ENCODE assay signal across 9 cellular contexts in genomic region chr2:186544255-186544675, GRCh38. TPM values are rescaled to one million over a fixed set of nuclear protein-coding genes. Genes with fewer than 3 reads are reported as not detected.
A peak's percentile ranks its signal among the peaks of the same experiment; 100 is the strongest.
DNase-seq lines count a peak whose midpoint lies in the region; ATAC-seq and TF ChIP-seq lines count a peak whose summit lies in the region.
"Had no signal": no experiment of that assay in that cellular context is flagged by ENCODE, and none has a peak within 500 bp of the region (broad histone marks: within the 10 kb centered on the region; RNA-seq: fewer than 3 reads in every experiment).

No MANE protein-coding gene starts in this region.

- peaks cover 2% of the 10 kb centered on the region for H3K9me3 Mint-ChIP-seq in chondrocyte (ENCODE audit: low read depth)
- H3K9me3 Mint-ChIP-seq: CD4-positive, CD25-positive, alpha-beta regulatory T cell had no signal

- H3K27ac ChIP-seq in A673 (ENCODE audit: low read depth, low read length, poor library complexity, severe bottlenecking) (peak overlapping the region; percentile 81), HUES6 (ENCODE audit: low read depth, low read length) (peak overlapping the region; percentile 87), lower lobe of right lung (peak overlapping the region; percentile 25)

- peak; percentile 70 to 93 for ATAC-seq in lower lobe of right lung
- ATAC-seq in GM18517 (IDR thresholded peaks at IDR 0.05; ENCODE audit: unreplicated experiment), result no peak
- ATAC-seq in HG03175 (IDR thresholded peaks at IDR 0.05; ENCODE audit: unreplicated experiment), result no peak
- no peak for ATAC-seq in GM21737 (IDR thresholded peaks at IDR 0.05; ENCODE audit: unreplicated experiment)

- POLR2A ChIA-PET in A673 (lab: Charles Lee; ENCODE audit: low non-redundant PET), result interaction anchor here (0.6 kb wide), 1 partner anchor 19 kb away, joined by 3 read pairs; no protein-coding TSS in a partner anchor

- peaks cover 34% of the 10 kb centered on the region for H3K4me1 ChIP-seq in A673 (ENCODE audit: insufficient read depth, low read length, poor library complexity, severe bottlenecking)
- peaks cover 43% of the 10 kb centered on the region for H3K4me1 ChIP-seq in HUES6 (ENCODE audit: control insufficient read depth, insufficient read depth, low read length)
- H3K4me1 ChIP-seq in lower lobe of right lung, result peaks cover 5% of the 10 kb centered on the region

- CTCF ChIA-PET in A673 (lab: Charles Lee), result interaction anchor here (0.8 kb wide), 1 partner anchor 10 kb away, joined by 5 read pairs; no protein-coding TSS in a partner anchor

- peaks cover 27% of the 10 kb centered on the region for H3K4me1 Mint-ChIP-seq in chondrocyte (ENCODE audit: low read depth)
- H3K4me1 Mint-ChIP-seq: CD4-positive, CD25-positive, alpha-beta regulatory T cell had no signal

- H3K4me3 Mint-ChIP-seq in chondrocyte (ENCODE audit: unreplicated experiment), result peak overlapping the region; percentile 32
- H3K4me3 Mint-ChIP-seq: CD4-positive, CD25-positive, alpha-beta regulatory T cell had no signal

- no peaks in the 10 kb centered on the region for H3K9me3 ChIP-seq in A673 (ENCODE audit: low read depth, low read length, poor library complexity, severe bottlenecking)
- no peaks in the 10 kb centered on the region for H3K9me3 ChIP-seq in HUES6 (ENCODE audit: control insufficient read depth, insufficient read depth, low read depth, low read length)
- H3K9me3 ChIP-seq in lower lobe of right lung, result no peaks in the 10 kb centered on the region

- TF ChIP-seq CTCF in A673 (conservative IDR thresholded peaks at IDR 0.05; ENCODE audit: low read depth, low read length) (no peak), chondrocyte (IDR thresholded peaks at IDR 0.05) (no peak), lower lobe of right lung (IDR thresholded peaks at IDR 0.05) (no peak)

- intact Hi-C loops in A673 (cut with micrococcal nuclease; ENCODE audit: unreplicated experiment) (loop anchor here (5.0 kb wide), 1 partner anchor 48 kb away; the partner anchor contains the start of gene ITGAV), lower lobe of right lung (cut with DNase I) (no loop called here)

- H3K36me3 ChIP-seq in A673 (ENCODE audit: insufficient read depth, low read length, poor library complexity, severe bottlenecking) (no peaks in the 10 kb centered on the region), HUES6 (ENCODE audit: control insufficient read depth, insufficient read depth, low read length) (no peaks in the 10 kb centered on the region), lower lobe of right lung (no peaks in the 10 kb centered on the region)

- H3K27me3 ChIP-seq in A673 (replicated peaks; ENCODE audit: insufficient read depth, low read depth, low read length, poor library complexity) (no peaks in the 10 kb centered on the region), HUES6 (ENCODE audit: control insufficient read depth, insufficient read depth, low read length) (no peaks in the 10 kb centered on the region), lower lobe of right lung (ENCODE audit: low read depth) (no peaks in the 10 kb centered on the region)

- H3K27me3 Mint-ChIP-seq in chondrocyte (ENCODE audit: low read depth), result no peaks in the 10 kb centered on the region
- H3K27me3 Mint-ChIP-seq: CD4-positive, CD25-positive, alpha-beta regulatory T cell had no signal

- H3K9ac ChIP-seq in HUES6 (ENCODE audit: low read length), result peak overlapping the region; percentile 40

- peak; percentile 94 for DNase-seq in A673 (ENCODE audit: low spot score)
- no peak for DNase-seq in chondrocyte (ENCODE audit: low spot score)
- DNase-seq in lower lobe of right lung, result no peak
- DNase-seq in NCI-H82 treated with DMSO at 0.1 percent for 48 hours (lab: John Stamatoyannopoulos, UW; ENCODE audit: unreplicated experiment), result no peak
- DNase-seq: CD4-positive, CD25-positive, alpha-beta regulatory T cell had no signal

- H3K27ac Mint-ChIP-seq in chondrocyte (ENCODE audit: unreplicated experiment), result no peak overlapping the region
- H3K27ac Mint-ChIP-seq: CD4-positive, CD25-positive, alpha-beta regulatory T cell had no signal

- H3K4me3 ChIP-seq in A673 (ENCODE audit: low read depth, low read length, poor library complexity, severe bottlenecking) (no peak overlapping the region), HUES6 (ENCODE audit: low read depth, low read length) (no peak overlapping the region), lower lobe of right lung (no peak overlapping the region)

- H3K36me3 Mint-ChIP-seq in chondrocyte (ENCODE audit: low read depth), result no peaks in the 10 kb centered on the region
- H3K36me3 Mint-ChIP-seq: CD4-positive, CD25-positive, alpha-beta regulatory T cell had no signal

- no TSS peak for BruUV-seq in A673 (replicated peaks; lab: Mats Ljungman, UMichigan)

RNA-seq across cellular contexts. Expression of gene ITGAV, which starts 45.6 kb away (rescaled TPM):
- 28.4 and 33.7 TPM in 2 replicates for total RNA-seq in A673 (2021)
- 289 to 452 TPM (median 442 TPM) in 3 replicates for total RNA-seq in chondrocyte
- total RNA-seq in lower lobe of right lung, result 46.6 TPM

RNA-seq across cellular contexts. Expression of gene ZC3H15, which starts 58.2 kb away (rescaled TPM):
- total RNA-seq in A673 (2021), result 86.1 and 95.1 TPM in 2 replicates
- 43.0 to 48.7 TPM (median 46.4 TPM) in 3 replicates for total RNA-seq in chondrocyte
- total RNA-seq in lower lobe of right lung, result 44.2 TPM

Comparison
In these comparisons a context has a peak if more than half of its experiments do, and no peak if none do; other contexts are left out.
1. H3K27ac ChIP-seq: peak in every context shown above with its lines; median percentile 87 in HUES6; 81 in A673; 25 in lower lobe of right lung.
2. ATAC-seq: peak in lower lobe of right lung (2 of 2); none in GM18517 (single experiment), HG03175 (single experiment) and GM21737 (single experiment).